ENCODE assay signal across 16 cellular contexts in the genomic region with DNA sequence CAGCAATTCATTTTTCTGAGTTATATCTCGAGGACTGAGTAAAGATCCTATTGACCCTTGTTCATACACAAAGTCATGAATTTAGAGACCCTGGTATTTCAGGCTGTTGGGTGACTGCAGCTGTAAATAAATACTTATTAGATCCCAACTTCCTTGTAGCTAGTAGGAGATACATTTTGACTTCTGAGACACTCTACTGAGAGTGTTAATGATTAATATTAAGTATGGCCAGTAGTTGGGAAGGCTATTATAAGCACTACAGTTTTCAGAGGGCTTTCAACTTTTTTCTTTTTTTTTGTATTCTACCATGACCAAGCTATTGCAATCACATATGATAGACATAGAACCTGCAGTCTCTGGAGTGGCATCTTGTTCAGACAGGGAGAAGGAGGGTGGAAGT. TPM values are rescaled to one million over a fixed set of nuclear protein-coding genes. Genes with fewer than 3 reads are reported as not detected.
DNase-seq lines count a peak whose midpoint lies in the region; ATAC-seq and TF ChIP-seq lines count a peak whose summit lies in the region.
"Had no signal": no experiment of that assay in that cellular context is flagged by ENCODE, and none has a peak within 500 bp of the region (broad histone marks: within the 10 kb centered on the region; RNA-seq: fewer than 3 reads in every experiment).

No MANE protein-coding gene starts in this region.

- H3K4me3 Mint-ChIP-seq in activated naive CD8-positive, alpha-beta T cell treated with anti-CD3 and anti-CD28 coated beads for 36 hours, result no peak overlapping the region
- H3K4me3 Mint-ChIP-seq: CD8-positive, alpha-beta T cell had no signal

- H3K4me1 ChIP-seq in HCT116 (ENCODE audit: control insufficient read depth in 1 of 2, insufficient read depth in 2 of 2, low read length in 2 of 2) (peaks cover 0 to 3% of the 10 kb centered on the region in 2 experiments; a peak in 2 of 4 replicates), body of pancreas (no peaks in the 10 kb centered on the region)

- no peak overlapping the region for H3K9ac ChIP-seq in HCT116 (ENCODE audit: low read length)

- POLR2A ChIA-PET in HCT116 (lab: Charles Lee), result no interaction called here

- H3K27ac ChIP-seq in HCT116 (ENCODE audit: low read depth, low read length) (no peak overlapping the region), body of pancreas (no peak overlapping the region)

- no peak for TF ChIP-seq RAD21 in HCT116 (IDR thresholded peaks at IDR 0.05; ENCODE audit: low read depth)

- H3K9me3 ChIP-seq in HCT116 (ENCODE audit: control insufficient read depth in 1 of 2, insufficient read depth in 1 of 2, low read depth in 1 of 2, low read length in 2 of 2) (no peaks in the 10 kb centered on the region), body of pancreas (no peaks in the 10 kb centered on the region)

- ATAC-seq in HCT116 (no peak), body of pancreas (no peak), GM18511 (IDR thresholded peaks at IDR 0.05; ENCODE audit: unreplicated experiment) (no peak)
- ATAC-seq: CD8-positive, alpha-beta T cell had no signal

- BruUV-seq in HCT116 (replicated peaks; lab: Mats Ljungman, UMichigan), result no TSS peak

- in situ Hi-C loops in Caki2 (cut with HindIII; ENCODE audit: low pct_unique_long_range_greater_than_20kb, low sequenced_read_pairs), result no loop called here

- TF ChIP-seq CTCF in HCT116 (IDR thresholded peaks at IDR 0.05 in 2 of 3, conservative IDR thresholded peaks at IDR 0.05 in 1 of 3; ENCODE audit: borderline replicate concordance in 1 of 3, insufficient read depth in 1 of 3, low read depth in 2 of 3, low read length in 2 of 3), result no peak
- no peak for TF ChIP-seq CTCF in body of pancreas (IDR thresholded peaks at IDR 0.05)

- H3K4me2 ChIP-seq in HCT116 (ENCODE audit: low read length), result no peak overlapping the region

- no peaks in the 10 kb centered on the region for H3K36me3 Mint-ChIP-seq in activated naive CD8-positive, alpha-beta T cell treated with anti-CD3 and anti-CD28 coated beads for 36 hours
- H3K36me3 Mint-ChIP-seq: CD8-positive, alpha-beta T cell had no signal

- 34 to 50% methylated on average over 1 of the region's 1 CpG for WGBS in body of pancreas, 2 donors

- H3K9me3 Mint-ChIP-seq in activated naive CD8-positive, alpha-beta T cell treated with anti-CD3 and anti-CD28 coated beads for 36 hours, result no peaks in the 10 kb centered on the region
- H3K9me3 Mint-ChIP-seq: CD8-positive, alpha-beta T cell had no signal

- RAD21 ChIA-PET in HCT116 (lab: Charles Lee; ENCODE audit: low non-redundant PET in 1 of 2, low total read pairs in 2 of 2, uncharacterized antibody in 2 of 2, unreplicated experiment in 2 of 2), result no interaction called here

- H3K9me2 ChIP-seq in HCT116 (ENCODE audit: insufficient read depth), result no peaks in the 10 kb centered on the region

- DNase-seq in Caki2 (ENCODE audit: low read depth) (peak; percentile 43), HCT116 (ENCODE audit: low read depth, low spot score) (no peak), kidney glomerular epithelial cell (lab: John Stamatoyannopoulos, UW) (peak; percentile 43), renal cortical epithelial cell (ENCODE audit: low read depth) (peak; percentile 71), body of pancreas (no peak), NCI-H748 (lab: John Stamatoyannopoulos, UW; ENCODE audit: unreplicated experiment) (no peak)
- DNase-seq in activated naive CD8-positive, alpha-beta T cell treated with anti-CD3 and anti-CD28 coated beads for 36 hours, result no peak
- DNase-seq: AML-193; CD8-positive, alpha-beta T cell; DMS79 treated with DMSO at 0.1 percent for 48 hours; GF-D8; GOT3; H7; KG1 had no signal

- no peaks in the 10 kb centered on the region for H3K79me2 ChIP-seq in HCT116 (ENCODE audit: insufficient read depth, low read length)

- H3K36me3 ChIP-seq in HCT116 (ENCODE audit: control insufficient read depth in 1 of 2, insufficient read depth in 2 of 2, low read length in 2 of 2) (no peaks in the 10 kb centered on the region), body of pancreas (replicated peaks in 1 of 2; ENCODE audit: insufficient read depth in 1 of 2, low read depth in 2 of 2) (no peaks in the 10 kb centered on the region)

- intact Hi-C loops in HCT116 (cut with micrococcal nuclease), result no loop called here
- intact Hi-C loops in body of pancreas (cut with DNase I), result no loop called here

- H3K4me1 Mint-ChIP-seq in activated naive CD8-positive, alpha-beta T cell treated with anti-CD3 and anti-CD28 coated beads for 36 hours, result no peaks in the 10 kb centered on the region

- H3K27ac Mint-ChIP-seq in activated naive CD8-positive, alpha-beta T cell treated with anti-CD3 and anti-CD28 coated beads for 36 hours, result no peak overlapping the region
- H3K27ac Mint-ChIP-seq: CD8-positive, alpha-beta T cell had no signal

- TF ChIP-seq POLR2A in HCT116 (IDR thresholded peaks at IDR 0.05; ENCODE audit: borderline replicate concordance, extremely low read depth, insufficient read depth, insufficient read length) (no peak), body of pancreas (IDR thresholded peaks at IDR 0.05) (no peak)

- no peaks in the 10 kb centered on the region for H4K20me1 ChIP-seq in HCT116 (ENCODE audit: insufficient read depth)

- H3K27me3 ChIP-seq in HCT116 (ENCODE audit: insufficient read depth, low read length), result no peaks in the 10 kb centered on the region
- H3K27me3 ChIP-seq in body of pancreas, result no peaks in the 10 kb centered on the region

- H2AFZ ChIP-seq in HCT116 (ENCODE audit: low read depth, low read length, poor library complexity, severe bottlenecking), result peak overlapping the region; percentile 3

- CTCF ChIA-PET in HCT116 (lab: Charles Lee), result no interaction called here

- no peak overlapping the region for H3K4me3 ChIP-seq in HCT116 (replicated peaks in 1 of 2; ENCODE audit: low read depth in 1 of 2, low read length in 2 of 2)
- H3K4me3 ChIP-seq in body of pancreas, result no peak overlapping the region

- peaks cover 42% of the 10 kb centered on the region for H3K27me3 Mint-ChIP-seq in activated naive CD8-positive, alpha-beta T cell treated with anti-CD3 and anti-CD28 coated beads for 36 hours

TF ChIP-seq in HCT116, 20 proteins besides CTCF, POLR2A, EP300 and RAD21 (continues in another document):
- no peak for TF ChIP-seq SRF (IDR thresholded peaks at IDR 0.05; ENCODE audit: low read depth)
- TF ChIP-seq TCF7L2 (IDR thresholded peaks at IDR 0.05; ENCODE audit: borderline replicate concordance, extremely low read depth, insufficient read depth, insufficient read length), result no peak
- no peak for TF ChIP-seq CEBPB (IDR thresholded peaks at IDR 0.05; ENCODE audit: low read depth)
- no peak for TF ChIP-seq SP1 (IDR thresholded peaks at IDR 0.05; ENCODE audit: low read depth)
- no peak for TF ChIP-seq YY1 (IDR thresholded peaks at IDR 0.05; ENCODE audit: extremely low read depth, insufficient replicate concordance, low read depth, low read length)
- no peak for TF ChIP-seq POLR2AphosphoS5 (IDR thresholded peaks at IDR 0.05; ENCODE audit: low read depth, low read length)
- TF ChIP-seq, protein P1, sequence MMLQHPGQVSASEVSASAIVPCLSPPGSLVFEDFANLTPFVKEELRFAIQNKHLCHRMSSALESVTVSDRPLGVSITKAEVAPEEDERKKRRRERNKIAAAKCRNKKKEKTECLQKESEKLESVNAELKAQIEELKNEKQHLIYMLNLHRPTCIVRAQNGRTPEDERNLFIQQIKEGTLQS (IDR thresholded peaks at IDR 0.05), result no peak
- no peak for TF ChIP-seq EGR1 (IDR thresholded peaks at IDR 0.05; ENCODE audit: low read depth)
- TF ChIP-seq EZH2phosphoT487 (IDR thresholded peaks at IDR 0.05; ENCODE audit: borderline replicate concordance), result no peak
- TF ChIP-seq, protein P2, sequence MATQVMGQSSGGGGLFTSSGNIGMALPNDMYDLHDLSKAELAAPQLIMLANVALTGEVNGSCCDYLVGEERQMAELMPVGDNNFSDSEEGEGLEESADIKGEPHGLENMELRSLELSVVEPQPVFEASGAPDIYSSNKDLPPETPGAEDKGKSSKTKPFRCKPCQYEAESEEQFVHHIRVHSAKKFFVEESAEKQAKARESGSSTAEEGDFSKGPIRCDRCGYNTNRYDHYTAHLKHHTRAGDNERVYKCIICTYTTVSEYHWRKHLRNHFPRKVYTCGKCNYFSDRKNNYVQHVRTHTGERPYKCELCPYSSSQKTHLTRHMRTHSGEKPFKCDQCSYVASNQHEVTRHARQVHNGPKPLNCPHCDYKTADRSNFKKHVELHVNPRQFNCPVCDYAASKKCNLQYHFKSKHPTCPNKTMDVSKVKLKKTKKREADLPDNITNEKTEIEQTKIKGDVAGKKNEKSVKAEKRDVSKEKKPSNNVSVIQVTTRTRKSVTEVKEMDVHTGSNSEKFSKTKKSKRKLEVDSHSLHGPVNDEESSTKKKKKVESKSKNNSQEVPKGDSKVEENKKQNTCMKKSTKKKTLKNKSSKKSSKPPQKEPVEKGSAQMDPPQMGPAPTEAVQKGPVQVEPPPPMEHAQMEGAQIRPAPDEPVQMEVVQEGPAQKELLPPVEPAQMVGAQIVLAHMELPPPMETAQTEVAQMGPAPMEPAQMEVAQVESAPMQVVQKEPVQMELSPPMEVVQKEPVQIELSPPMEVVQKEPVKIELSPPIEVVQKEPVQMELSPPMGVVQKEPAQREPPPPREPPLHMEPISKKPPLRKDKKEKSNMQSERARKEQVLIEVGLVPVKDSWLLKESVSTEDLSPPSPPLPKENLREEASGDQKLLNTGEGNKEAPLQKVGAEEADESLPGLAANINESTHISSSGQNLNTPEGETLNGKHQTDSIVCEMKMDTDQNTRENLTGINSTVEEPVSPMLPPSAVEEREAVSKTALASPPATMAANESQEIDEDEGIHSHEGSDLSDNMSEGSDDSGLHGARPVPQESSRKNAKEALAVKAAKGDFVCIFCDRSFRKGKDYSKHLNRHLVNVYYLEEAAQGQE (IDR thresholded peaks at IDR 0.05; ENCODE audit: low read depth), result no peak
- TF ChIP-seq JUND (IDR thresholded peaks at IDR 0.05), result no peak

RNA-seq across cellular contexts. Expression of a gene that starts 3.3 kb away (rescaled TPM):
- total RNA-seq in Caki2 (2014; rRNA removed; shearing (Covaris generic); ENCODE audit: low replicate concordance), result 46.7 and 50.0 TPM in 2 replicates
- total RNA-seq in HCT116 (2021; ENCODE audit: unreplicated experiment), result 1.5 TPM
- polyA plus RNA-seq in HCT116 (2012), result 0.40 and 0.49 TPM in 2 replicates
- total RNA-seq in renal cortical epithelial cell, result not detected in 2 replicates
- total RNA-seq in body of pancreas, result not detected
- total RNA-seq in activated naive CD8-positive, alpha-beta T cell treated with anti-CD3 and anti-CD28 coated beads for 36 hours, result not detected
- total RNA-seq: CD8-positive, alpha-beta T cell; H7 had no signal
- polyA plus RNA-seq: BJ had no signal

RNA-seq across cellular contexts. Expression of a gene that starts 21.3 kb away (rescaled TPM):
- not detected in 2 replicates for total RNA-seq in Caki2 (2014; rRNA removed; shearing (Covaris generic); ENCODE audit: low replicate concordance)
- total RNA-seq in HCT116 (2021; ENCODE audit: unreplicated experiment) (not detected), renal cortical epithelial cell (not detected in 2 replicates), body of pancreas (not detected)
- polyA plus RNA-seq in HCT116 (2012), result 0.08 and 0.20 TPM in 2 replicates
- not detected for total RNA-seq in activated naive CD8-positive, alpha-beta T cell treated with anti-CD3 and anti-CD28 coated beads for 36 hours
- total RNA-seq: CD8-positive, alpha-beta T cell; H7 had no signal
- polyA plus RNA-seq: BJ had no signal

RNA-seq across cellular contexts. Expression of a gene that starts 49.1 kb away (rescaled TPM):
- not detected in 2 replicates for total RNA-seq in Caki2 (2014; rRNA removed; shearing (Covaris generic); ENCODE audit: low replicate concordance)
- 19.0 TPM for total RNA-seq in HCT116 (2021; ENCODE audit: unreplicated experiment)
- polyA plus RNA-seq in HCT116 (2012), result 19.4 and 19.7 TPM in 2 replicates
- total RNA-seq in renal cortical epithelial cell, result 1.2 and 68.1 TPM in 2 replicates
- 1 to 10 TPM; 2.3 to 9.6 TPM for total RNA-seq in body of pancreas
- total RNA-seq in activated naive CD8-positive, alpha-beta T cell treated with anti-CD3 and anti-CD28 coated beads for 36 hours, result not detected
- total RNA-seq: CD8-positive, alpha-beta T cell; H7 had no signal

Comparison
In these comparisons a context has a peak if more than half of its experiments do, and no peak if none do; other contexts are left out.
1. DNase-seq: peak in Caki2 (single experiment), kidney glomerular epithelial cell (single experiment) and renal cortical epithelial cell (single experiment); none in HCT116 (single experiment), body of pancreas (0 of 4), NCI-H748 (single experiment) and activated naive CD8-positive, alpha-beta T cell treated with anti-CD3 and anti-CD28 coated beads for 36 hours (single experiment).
2. RNA of a gene that starts 3.3 kb away (total RNA-seq): 46.7 to 50.0 TPM in Caki2; 1.5 TPM in HCT116 (single experiment), not detected in renal cortical epithelial cell, not detected in body of pancreas and not detected in activated naive CD8-positive, alpha-beta T cell treated with anti-CD3 and anti-CD28 coated beads for 36 hours; every median in the first group is over 10 times any median in the second.